Comparison of ENCODE assay signal across 1 cellular context in genomic region chr19:47388723-47389122, GRCh38.
TF ChIP-seq lines count a peak whose summit lies in the region.

No MANE protein-coding gene starts in this region.

TF ChIP-seq in K562, 482 proteins besides CTCF, POLR2A, EP300 and RAD21:
- peak in 1 of 2 experiments; percentile 17; a peak in 1 of 4 replicates for TF ChIP-seq RCOR1 (IDR thresholded peaks at IDR 0.05; ENCODE audit: borderline replicate concordance in 1 of 2, low read depth in 2 of 2, low read length in 2 of 2)
- TF ChIP-seq NFE2 (IDR thresholded peaks at IDR 0.05; ENCODE audit: low read depth), result 0 out of 2 replicates have a peak, but pooled peaks have one; percentile 11
